11 cellular contexts compared by ENCODE assay signal in genomic region chr18:36499938-36500337, GRCh38.
DNase-seq lines count a peak whose midpoint lies in the region; ATAC-seq and TF ChIP-seq lines count a peak whose summit lies in the region.
"Had no signal": no experiment of that assay in that cellular context is flagged by ENCODE, and none has a peak within 500 bp of the region (broad histone marks: within the 10 kb centered on the region; RNA-seq: fewer than 3 reads in every experiment).

No MANE protein-coding gene starts in this region.

- no peaks in the 10 kb centered on the region for H3K9me3 Mint-ChIP-seq in HFFc6
- H3K9me3 Mint-ChIP-seq: neural progenitor cell had no signal

- peak overlapping the region; percentile 5 for H2BK120ac ChIP-seq in mesenchymal stem cell (ENCODE audit: low read depth, low read length)

- no peaks in the 10 kb centered on the region for H3K27me3 Mint-ChIP-seq in HFFc6 (ENCODE audit: insufficient read depth)

- peaks cover 6% of the 10 kb centered on the region for H3K4me1 ChIP-seq in mesenchymal stem cell (ENCODE audit: control insufficient read depth, insufficient read depth, low read depth, low read length)
- H3K4me1 ChIP-seq: ascending aorta, neural progenitor cell had no signal

- H3K4me3 Mint-ChIP-seq in HFFc6: no peak overlapping the region
- H3K4me3 Mint-ChIP-seq: neural progenitor cell had no signal

- H4K8ac ChIP-seq in mesenchymal stem cell (ENCODE audit: low read length): no peak overlapping the region

- H2BK5ac ChIP-seq in mesenchymal stem cell (ENCODE audit: low read depth, low read length, poor library complexity, severe bottlenecking): no peak overlapping the region

- 83% methylated on average over 3 of the region's 3 CpGs for WGBS in mesenchymal stem cell

- H3K27ac ChIP-seq in mesenchymal stem cell (ENCODE audit: low read length, poor library complexity, severe bottlenecking): no peak overlapping the region
- H3K27ac ChIP-seq: ascending aorta, neural progenitor cell had no signal

- H2AFZ ChIP-seq in mesenchymal stem cell (ENCODE audit: low read depth, low read length): no peak overlapping the region
- H2AFZ ChIP-seq: neural progenitor cell had no signal

- H3K14ac ChIP-seq in mesenchymal stem cell (ENCODE audit: low read length in 2 of 2): no peak overlapping the region

- H3K18ac ChIP-seq in mesenchymal stem cell (ENCODE audit: low read depth in 1 of 2, low read length in 2 of 2): no peak overlapping the region

- H2AK5ac ChIP-seq in mesenchymal stem cell (ENCODE audit: low read length, severe bottlenecking): no peak overlapping the region

- DNase-seq in mesenchymal stem cell (no peak), HFFc6 (no peak), DMS153 (lab: John Stamatoyannopoulos, UW) (no peak), globus pallidus (ENCODE audit: low spot score) (no peak), amniotic stem cell (lab: John Stamatoyannopoulos, UW) (no peak)
- DNase-seq: activated CD4-positive, alpha-beta T cell treated with anti-CD3 and anti-CD28 coated beads for 4 hours had no signal

- no peaks in the 10 kb centered on the region for H3K9me3 ChIP-seq in mesenchymal stem cell (ENCODE audit: control insufficient read depth, low read length)
- H3K9me3 ChIP-seq: ascending aorta had no signal

- no peak overlapping the region for H2BK15ac ChIP-seq in mesenchymal stem cell (ENCODE audit: low read depth, poor library complexity, severe bottlenecking)

- H3K9ac ChIP-seq in mesenchymal stem cell (ENCODE audit: low read length): no peak overlapping the region
- H3K9ac ChIP-seq: neural progenitor cell had no signal

- H3K27ac Mint-ChIP-seq in HFFc6: no peak overlapping the region
- H3K27ac Mint-ChIP-seq: neural progenitor cell had no signal

- H3K4me3 ChIP-seq in mesenchymal stem cell (ENCODE audit: insufficient read depth in 1 of 2, low read depth in 1 of 2, low read length in 2 of 2): no peak overlapping the region
- H3K4me3 ChIP-seq: ascending aorta, neural progenitor cell had no signal

- TF ChIP-seq CTCF in HFFc6 (IDR thresholded peaks at IDR 0.05): no peak

- no peak overlapping the region for H3K4ac ChIP-seq in mesenchymal stem cell (ENCODE audit: low read depth in 1 of 2, low read length in 2 of 2)

- H3K4me1 Mint-ChIP-seq in HFFc6 (ENCODE audit: low read depth): peaks cover 30% of the 10 kb centered on the region

- ATAC-seq in GM18907 (IDR thresholded peaks at IDR 0.05; ENCODE audit: unreplicated experiment): peak; percentile 94
- ATAC-seq in HG02610 (IDR thresholded peaks at IDR 0.05; ENCODE audit: unreplicated experiment): peak; percentile 92
- peak; percentile 57 for ATAC-seq in HG03575 (IDR thresholded peaks at IDR 0.05; ENCODE audit: extremely low read depth, insufficient number of reproducible peaks, low FRiP score, unreplicated experiment)

- peaks cover 35% of the 10 kb centered on the region for H3K79me1 ChIP-seq in mesenchymal stem cell (replicated peaks; ENCODE audit: low read length, poor library complexity, severe bottlenecking)

- no peak overlapping the region for H4K91ac ChIP-seq in mesenchymal stem cell (ENCODE audit: low read length)

- H3K36me3 Mint-ChIP-seq in HFFc6 (ENCODE audit: low read depth): peaks cover 25% of the 10 kb centered on the region

- H3K27me3 ChIP-seq in mesenchymal stem cell (ENCODE audit: control insufficient read depth in 1 of 2, insufficient read depth in 1 of 2, low read length in 2 of 2): no peaks in the 10 kb centered on the region
- H3K27me3 ChIP-seq: ascending aorta, neural progenitor cell had no signal

- peaks cover 0 to 10% of the 10 kb centered on the region in 2 experiments for H3K36me3 ChIP-seq in mesenchymal stem cell (ENCODE audit: control insufficient read depth in 1 of 2, insufficient read depth in 2 of 2, low read depth in 1 of 2, low read length in 2 of 2)

- no peak overlapping the region for H2BK12ac ChIP-seq in mesenchymal stem cell (ENCODE audit: low read length in 2 of 2)

- H3K4me2 ChIP-seq in mesenchymal stem cell (ENCODE audit: low read length, poor library complexity, severe bottlenecking): no peak overlapping the region
- H3K4me2 ChIP-seq: neural progenitor cell had no signal

- no peak overlapping the region for H3K23ac ChIP-seq in mesenchymal stem cell (ENCODE audit: low read length in 2 of 2)
